In genomic region chr18:36688020-36688965, GRCh38 we compare ENCODE assay signal across 9 cellular contexts.
DNase-seq lines count a peak whose midpoint lies in the region; ATAC-seq and TF ChIP-seq lines count a peak whose summit lies in the region.
"Had no signal": no experiment of that assay in that cellular context is flagged by ENCODE, and none has a peak within 500 bp of the region (broad histone marks: within the 10 kb centered on the region; RNA-seq: fewer than 3 reads in every experiment).

No MANE protein-coding gene starts in this region.

- H4K20me1 ChIP-seq in H9 (ENCODE audit: control insufficient read depth, insufficient read depth, insufficient read length), result no peaks in the 10 kb centered on the region

- H2AK5ac ChIP-seq in H9 (ENCODE audit: insufficient read length, low read length), result no peak overlapping the region

- H2BK20ac ChIP-seq in H9 (ENCODE audit: low read depth, low read length, poor library complexity, severe bottlenecking), result no peak overlapping the region

- no peak overlapping the region for H3K4ac ChIP-seq in H9 (ENCODE audit: low read depth, low read length)

- TF ChIP-seq CTCF in H9 (conservative IDR thresholded peaks at IDR 0.05), result peak; percentile 89
- peak; percentile 80 for TF ChIP-seq CTCF in WERI-Rb-1 (IDR thresholded peaks at IDR 0.05; ENCODE audit: low read depth, low read length)

- H3K9me3 Mint-ChIP-seq in H9, result peaks cover 4 to 7% of the 10 kb centered on the region in 2 experiments; a peak in 4 of 5 replicates
- H3K9me3 Mint-ChIP-seq in stimulated activated naive CD8-positive, alpha-beta T cell treated with anti-CD3 and anti-CD28 coated beads, Interleukin-15, amount 100 ng/mL, for 72 hours, result peaks cover 4 to 7% of the 10 kb centered on the region in 2 donors
- H3K9me3 Mint-ChIP-seq: central memory CD8-positive, alpha-beta T cell had no signal

- no peak overlapping the region for H4K8ac ChIP-seq in H9 (replicated peaks; ENCODE audit: insufficient read length, low read depth, low read length)

- H4K5ac ChIP-seq in H9 (ENCODE audit: insufficient read length, low read depth, low read length), result no peak overlapping the region

- H3K36me3 ChIP-seq in WERI-Rb-1, result no peaks in the 10 kb centered on the region

- no peak overlapping the region for H3K4me3 ChIP-seq in WERI-Rb-1 (ENCODE audit: low read depth, low read length)

- no peak overlapping the region for H2BK120ac ChIP-seq in H9 (ENCODE audit: low read depth, low read length, poor library complexity, severe bottlenecking)

- H3K4me1 Mint-ChIP-seq in H9, result no peaks in the 10 kb centered on the region
- H3K4me1 Mint-ChIP-seq in stimulated activated naive CD8-positive, alpha-beta T cell treated with anti-CD3 and anti-CD28 coated beads, Interleukin-15, amount 100 ng/mL, for 72 hours, result peaks cover 5% of the 10 kb centered on the region
- H3K4me1 Mint-ChIP-seq: central memory CD8-positive, alpha-beta T cell had no signal

- H2BK5ac ChIP-seq in H9 (ENCODE audit: insufficient read length, low read length), result no peak overlapping the region

- H3K4me3 Mint-ChIP-seq in H9, result no peak overlapping the region
- no peak overlapping the region for H3K4me3 Mint-ChIP-seq in stimulated activated naive CD8-positive, alpha-beta T cell treated with anti-CD3 and anti-CD28 coated beads, Interleukin-15, amount 100 ng/mL, for 72 hours
- H3K4me3 Mint-ChIP-seq: central memory CD8-positive, alpha-beta T cell had no signal

- no peak overlapping the region for H2AFZ ChIP-seq in H9 (ENCODE audit: low read length)

- H3K27ac Mint-ChIP-seq in H9, result no peak overlapping the region
- H3K27ac Mint-ChIP-seq in stimulated activated naive CD8-positive, alpha-beta T cell treated with anti-CD3 and anti-CD28 coated beads, Interleukin-15, amount 100 ng/mL, for 72 hours, result no peak overlapping the region

- no peaks in the 10 kb centered on the region for H3K27me3 Mint-ChIP-seq in H9 (ENCODE audit: low read depth)
- H3K27me3 Mint-ChIP-seq in stimulated activated naive CD8-positive, alpha-beta T cell treated with anti-CD3 and anti-CD28 coated beads, Interleukin-15, amount 100 ng/mL, for 72 hours, result peaks cover 37% of the 10 kb centered on the region

- H3K9ac ChIP-seq in H9 (ENCODE audit: extremely low read depth, insufficient read length, low read length), result no peak overlapping the region

- no peak overlapping the region for H4K91ac ChIP-seq in H9 (ENCODE audit: insufficient read length, low read depth, low read length)

- H3K27me3 ChIP-seq in H9 (ENCODE audit: insufficient read depth, low read length) (no peaks in the 10 kb centered on the region), WERI-Rb-1 (ENCODE audit: insufficient read depth, low read depth, severe bottlenecking) (no peaks in the 10 kb centered on the region)

- H3K9me3 ChIP-seq in H9 (ENCODE audit: control insufficient read depth, low read depth, low read length) (no peaks in the 10 kb centered on the region), WERI-Rb-1 (ENCODE audit: severe bottlenecking) (no peaks in the 10 kb centered on the region)

- H3K23me2 ChIP-seq in H9 (ENCODE audit: insufficient read length, low read depth, low read length, poor library complexity, severe bottlenecking), result no peaks in the 10 kb centered on the region

- no peak overlapping the region for H2BK15ac ChIP-seq in H9 (ENCODE audit: low read depth, low read length)

- no peaks in the 10 kb centered on the region for H3K79me2 ChIP-seq in H9 (ENCODE audit: insufficient read depth, low read length)

- H3T11ph ChIP-seq in H9 (ENCODE audit: low read length), result no peak overlapping the region

- no peak overlapping the region for H3K18ac ChIP-seq in H9 (ENCODE audit: insufficient read length, low read depth, low read length)

- H3K4me2 ChIP-seq in H9 (ENCODE audit: insufficient read depth, insufficient read length, low read length), result no peak overlapping the region

- H3K36me3 Mint-ChIP-seq in H9 (ENCODE audit: insufficient read depth in 1 of 3, low read depth in 3 of 3), result peaks cover 2 to 12% (median 8%) of the 10 kb centered on the region in 3 experiments; a peak in 6 of 7 replicates

- ATAC-seq in stimulated activated naive CD8-positive, alpha-beta T cell treated with anti-CD3 and anti-CD28 coated beads, Interleukin-15, amount 100 ng/mL, for 72 hours, result no peak

- no peaks in the 10 kb centered on the region for H3K4me1 ChIP-seq in H9 (ENCODE audit: insufficient read depth, low read length)

- H3K27ac ChIP-seq in H9 (ENCODE audit: insufficient read length, low read depth, low read length), result no peak overlapping the region
- H3K27ac ChIP-seq in WERI-Rb-1, result no peak overlapping the region

- no peak overlapping the region for H3K14ac ChIP-seq in H9 (ENCODE audit: insufficient read depth, low read length)

- no peaks in the 10 kb centered on the region for H3K79me1 ChIP-seq in H9 (ENCODE audit: insufficient read depth, low read depth, low read length, poor library complexity, severe bottlenecking)

- H3K56ac ChIP-seq in H9 (ENCODE audit: insufficient read length, low read depth, low read length), result no peak overlapping the region

- DNase-seq in NCI-H1417 (lab: John Stamatoyannopoulos, UW), result peak; percentile 51 to 86 (median 66)
- DNase-seq in NCI-H1417 treated with DMSO at 0.1 percent for 48 hours (lab: John Stamatoyannopoulos, UW), result no peak
- DNase-seq in H9, result peak; percentile 64
- peak; percentile 65 for DNase-seq in NCI-H146 (lab: John Stamatoyannopoulos, UW)
- peak; percentile 75 for DNase-seq in WERI-Rb-1
- peak; percentile 2 for DNase-seq in effector CD8-positive, alpha-beta T cell (lab: John Stamatoyannopoulos, UW)
- peak; percentile 85 for DNase-seq in medulla oblongata (ENCODE audit: extremely low spot score)
- peak; percentile 26 to 42 for DNase-seq in stimulated activated naive CD8-positive, alpha-beta T cell treated with anti-CD3 and anti-CD28 coated beads, Interleukin-15, amount 100 ng/mL, for 72 hours

- WGBS in H9 (ENCODE audit: extremely low coverage, insufficient read length, low lambda C conversion rate), result no CpG with 5 or more reads among the region's 3 CpGs

- no peak overlapping the region for H3K23ac ChIP-seq in H9 (ENCODE audit: insufficient read length, low read depth, low read length)

- no peak overlapping the region for H2BK12ac ChIP-seq in H9 (ENCODE audit: insufficient read length, low read depth, low read length)
